ENCODE assay signal across 20 cellular contexts in the genomic region with DNA sequence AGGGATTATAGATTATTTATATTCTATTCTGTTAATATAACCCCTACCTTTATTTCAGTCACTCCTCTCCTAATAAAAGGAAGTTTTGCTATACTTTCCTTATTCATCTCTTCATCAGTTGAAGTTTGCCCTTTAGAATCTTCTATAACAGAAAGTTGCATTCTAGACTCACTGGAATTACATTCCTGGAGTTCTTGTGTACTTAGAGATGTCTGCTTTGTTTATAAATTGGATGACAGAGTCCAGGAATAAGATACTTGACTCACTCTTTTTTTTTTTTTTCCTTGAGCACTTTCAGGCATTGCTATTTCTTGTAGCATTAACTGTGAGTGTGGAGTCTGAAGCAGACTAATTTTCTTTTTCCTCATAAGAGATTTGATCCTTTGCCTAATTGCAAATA.
DNase-seq lines count a peak whose midpoint lies in the region; ATAC-seq and TF ChIP-seq lines count a peak whose summit lies in the region.
"Had no signal": no experiment of that assay in that cellular context is flagged by ENCODE, and none has a peak within 500 bp of the region (broad histone marks: within the 10 kb centered on the region; RNA-seq: fewer than 3 reads in every experiment).

No MANE protein-coding gene starts in this region.

- no peak overlapping the region for H3K4me3 Mint-ChIP-seq in mesothelial cell of epicardium
- H3K4me3 Mint-ChIP-seq: activated naive CD4-positive, alpha-beta T cell treated with anti-CD3 and anti-CD28 coated beads, Interleukin-2, amount 10 ng/mL, durations not matched to agents 7 days and 5 days; B cell; endodermal cell; nephron had no signal

- DNase-seq in AG08396 (ENCODE audit: low spot score) = peak; percentile 45
- DNase-seq in LHCN-M2 (ENCODE audit: low read depth) = peak; percentile 80
- DNase-seq in esophagus muscularis mucosa (ENCODE audit: extremely low spot score) = no peak
- no peak for DNase-seq in mesothelial cell of epicardium (ENCODE audit: low spot score in 2 of 2, unreplicated experiment in 2 of 2)
- DNase-seq in NCI-H524 treated with DMSO at 0.1 percent for 48 hours (lab: John Stamatoyannopoulos, UW) = no peak
- DNase-seq in iPS-NIHi7 (ENCODE audit: extremely low spot score) = no peak
- DNase-seq: activated CD4-positive, alpha-beta T cell treated with anti-CD3 and anti-CD28 coated beads for 1 hour; activated naive CD4-positive, alpha-beta T cell treated with anti-CD3 and anti-CD28 coated beads, Interleukin-2, amount 10 ng/mL, durations not matched to agents 7 days and 5 days; central memory CD4-positive, alpha-beta T cell; DMS79 treated with DMSO at 0.1 percent for 48 hours; endodermal cell; hypothalamus; left ventricle myocardium superior; NCI-H774; stimulated activated naive CD4-positive, alpha-beta T cell had no signal

- peak overlapping the region; percentile 72 for H3K27ac Mint-ChIP-seq in mesothelial cell of epicardium
- H3K27ac Mint-ChIP-seq: activated naive CD4-positive, alpha-beta T cell treated with anti-CD3 and anti-CD28 coated beads, Interleukin-2, amount 10 ng/mL, durations not matched to agents 7 days and 5 days; B cell; endodermal cell; nephron had no signal

- no peaks in the 10 kb centered on the region for H3K36me3 ChIP-seq in esophagus muscularis mucosa

- H3K27me3 Mint-ChIP-seq in mesothelial cell of epicardium (ENCODE audit: low read depth) = no peaks in the 10 kb centered on the region
- H3K27me3 Mint-ChIP-seq: activated naive CD4-positive, alpha-beta T cell treated with anti-CD3 and anti-CD28 coated beads, Interleukin-2, amount 10 ng/mL, durations not matched to agents 7 days and 5 days; B cell had no signal

- TF ChIP-seq CTCF in esophagus muscularis mucosa (IDR thresholded peaks at IDR 0.05) = no peak
- TF ChIP-seq CTCF in mesothelial cell of epicardium (IDR thresholded peaks at IDR 0.05; ENCODE audit: unreplicated experiment) = no peak

- peaks cover 6% of the 10 kb centered on the region for H3K9me3 Mint-ChIP-seq in mesothelial cell of epicardium
- H3K9me3 Mint-ChIP-seq: endodermal cell, nephron had no signal

- peak overlapping the region in 3 of 4 donors; percentile 55 to 58 (median 56) for H3K27ac ChIP-seq in esophagus muscularis mucosa (replicated peaks in 1 of 4)

- no peaks in the 10 kb centered on the region for H3K9me3 ChIP-seq in esophagus muscularis mucosa

- intact Hi-C loops in esophagus muscularis mucosa (cut with DNase I) = no loop called here

- H3K36me3 Mint-ChIP-seq in mesothelial cell of epicardium = no peaks in the 10 kb centered on the region
- H3K36me3 Mint-ChIP-seq: activated naive CD4-positive, alpha-beta T cell treated with anti-CD3 and anti-CD28 coated beads, Interleukin-2, amount 10 ng/mL, durations not matched to agents 7 days and 5 days had no signal

- peaks cover 0 to 44% (median 36%) of the 10 kb centered on the region in 4 donors for H3K4me1 ChIP-seq in esophagus muscularis mucosa

- no peak for TF ChIP-seq EP300 in esophagus muscularis mucosa (IDR thresholded peaks at IDR 0.05)

- no peak for ATAC-seq in GM18873 (IDR thresholded peaks at IDR 0.05; ENCODE audit: low FRiP score, unreplicated experiment)
- ATAC-seq in HG02759 (IDR thresholded peaks at IDR 0.05; ENCODE audit: unreplicated experiment) = no peak
- ATAC-seq: GM12878, left ventricle myocardium superior had no signal

- H3K27me3 ChIP-seq in esophagus muscularis mucosa = no peaks in the 10 kb centered on the region

- H3K4me1 Mint-ChIP-seq in mesothelial cell of epicardium = peaks cover 27% of the 10 kb centered on the region
- H3K4me1 Mint-ChIP-seq: activated naive CD4-positive, alpha-beta T cell treated with anti-CD3 and anti-CD28 coated beads, Interleukin-2, amount 10 ng/mL, durations not matched to agents 7 days and 5 days; B cell; endodermal cell; nephron had no signal

- H3K4me3 ChIP-seq in esophagus muscularis mucosa = no peak overlapping the region
- H3K4me3 ChIP-seq: GM12878 had no signal

- no peak for TF ChIP-seq POLR2A in esophagus muscularis mucosa (IDR thresholded peaks at IDR 0.05; ENCODE audit: low read depth)

Comparison
In these comparisons a context has a peak if more than half of its experiments do, and no peak if none do; other contexts are left out.
1. DNase-seq: peak in AG08396 (single experiment) and LHCN-M2 (single experiment); none in esophagus muscularis mucosa (single experiment), mesothelial cell of epicardium (0 of 2), NCI-H524 treated with DMSO at 0.1 percent for 48 hours (single experiment) and iPS-NIHi7 (single experiment).